10 cellular contexts compared by ENCODE assay signal in genomic region chr15:71761649-71762048, GRCh38. TPM values are rescaled to one million over a fixed set of nuclear protein-coding genes. Genes with fewer than 3 reads are reported as not detected.
DNase-seq lines count a peak whose midpoint lies in the region; ATAC-seq and TF ChIP-seq lines count a peak whose summit lies in the region.
"Had no signal": no experiment of that assay in that cellular context is flagged by ENCODE, and none has a peak within 500 bp of the region (broad histone marks: within the 10 kb centered on the region; RNA-seq: fewer than 3 reads in every experiment).

No MANE protein-coding gene starts in this region.

- H3K9ac ChIP-seq in mesendoderm (ENCODE audit: low read length) = no peak overlapping the region

- POLR2A ChIA-PET in BJ (lab: Charles Lee) (no interaction called here), T-cell (lab: Charles Lee) (no interaction called here)

- no peak overlapping the region for H4K8ac ChIP-seq in mesendoderm (ENCODE audit: low read depth, low read length)

- no peak overlapping the region for H3K23ac ChIP-seq in mesendoderm (ENCODE audit: low read length)

- H3K4me1 ChIP-seq in mesendoderm (ENCODE audit: control insufficient read depth, low read depth, low read length) (no peaks in the 10 kb centered on the region), ovary (ENCODE audit: insufficient read depth) (no peaks in the 10 kb centered on the region)

- no peak overlapping the region for H3K18ac ChIP-seq in mesendoderm (ENCODE audit: low read length)

- H3K56ac ChIP-seq in mesendoderm (ENCODE audit: low read length) = no peak overlapping the region

- no peak overlapping the region for H3K4me3 Mint-ChIP-seq in T-cell

- peaks cover 5% of the 10 kb centered on the region for H3K36me3 ChIP-seq in BJ (ENCODE audit: control insufficient read depth, insufficient read depth, low read length)
- H3K36me3 ChIP-seq in mesendoderm (ENCODE audit: control insufficient read depth, insufficient read depth, low read length) = no peaks in the 10 kb centered on the region
- no peaks in the 10 kb centered on the region for H3K36me3 ChIP-seq in ovary

- no peak overlapping the region for H2BK5ac ChIP-seq in mesendoderm (ENCODE audit: low read length)

- H3K4ac ChIP-seq in mesendoderm (ENCODE audit: low read depth, low read length) = no peak overlapping the region

- no peak overlapping the region for H3K27ac ChIP-seq in mesendoderm (ENCODE audit: low read depth, low read length)
- H3K27ac ChIP-seq in ovary = no peak overlapping the region

- H3K4me2 ChIP-seq in mesendoderm (ENCODE audit: low read length) = no peak overlapping the region

- no peak for ATAC-seq in T-cell (replicated peaks in 1 of 4)

- H3K4me3 ChIP-seq in BJ (ENCODE audit: low read depth, low read length) (no peak overlapping the region), NB4 (ENCODE audit: low read depth, low read length) (no peak overlapping the region), mesendoderm (ENCODE audit: low read length) (no peak overlapping the region), ovary (no peak overlapping the region)

- no peak overlapping the region for H4K5ac ChIP-seq in mesendoderm (ENCODE audit: low read length)

- no CpG with 5 or more reads among the region's 3 CpGs for WGBS in mesendoderm (ENCODE audit: extremely low coverage, insufficient coverage, low lambda C conversion rate)
- 33 to 35% (median 35%) methylated on average over 3 of the region's 3 CpGs for whole genome bisulfite sequencing in ovary, 3 donors

- TF ChIP-seq CTCF in BJ (IDR thresholded peaks at IDR 0.05; ENCODE audit: insufficient read depth, low read depth, low read length) (no peak), NB4 (IDR thresholded peaks at IDR 0.05; ENCODE audit: low read depth, low read length) (no peak), ovary (IDR thresholded peaks at IDR 0.05) (no peak)

- TF ChIP-seq POLR2A in NB4 (IDR thresholded peaks at IDR 0.05; ENCODE audit: extremely low read depth, insufficient read length) = no peak
- TF ChIP-seq POLR2A in ovary (IDR thresholded peaks at IDR 0.05) = no peak

- no peak overlapping the region for H2BK15ac ChIP-seq in mesendoderm (replicated peaks; ENCODE audit: low read depth)

- CTCF ChIA-PET in BJ (lab: Yijun Ruan, JAX) (interaction anchor here (0.9 to 1.1 kb wide), 2 partner anchors 17 to 28 kb away, joined by 4 to 5 read pairs; no protein-coding TSS in a partner anchor), T-cell (lab: Charles Lee) (no interaction called here)

- no peaks in the 10 kb centered on the region for H3K36me3 Mint-ChIP-seq in T-cell

- intact Hi-C loops in ovary (cut with DNase I) (no loop called here), head of caudate nucleus (cut with DNase I) (no loop called here)

- DNase-seq in BJ (ENCODE audit: low read depth) (peak; percentile 67), NB4 (ENCODE audit: low read depth) (peak; percentile 11), dermis blood vessel endothelial cell (peak; percentile 96), mesendoderm (peak; percentile 17), ovary (no peak), head of caudate nucleus (no peak), NCI-H82 treated with DMSO at 0.1 percent for 48 hours (lab: John Stamatoyannopoulos, UW; ENCODE audit: unreplicated experiment) (no peak), T-cell (no peak)
- DNase-seq: NCI-H1436 had no signal

- H3K27me3 ChIP-seq in BJ (ENCODE audit: control insufficient read depth, insufficient read depth, low read length) = no peaks in the 10 kb centered on the region
- no peaks in the 10 kb centered on the region for H3K27me3 ChIP-seq in mesendoderm (ENCODE audit: insufficient read depth, low read length, poor library complexity)
- no peaks in the 10 kb centered on the region for H3K27me3 ChIP-seq in ovary

- H3K9me3 ChIP-seq in ovary = no peaks in the 10 kb centered on the region

- no peak overlapping the region for H3K27ac Mint-ChIP-seq in T-cell

- H3K79me2 ChIP-seq in mesendoderm (ENCODE audit: control insufficient read depth, insufficient read depth, low read length) = no peaks in the 10 kb centered on the region

- H3K79me1 ChIP-seq in mesendoderm (ENCODE audit: low read length) = no peaks in the 10 kb centered on the region

- peaks cover 12 to 14% of the 10 kb centered on the region in 2 donors for H3K27me3 Mint-ChIP-seq in T-cell

- no peak overlapping the region for H2BK120ac ChIP-seq in mesendoderm (ENCODE audit: low read depth, low read length)

- H3K4me1 Mint-ChIP-seq in T-cell = no peaks in the 10 kb centered on the region

- H2AK5ac ChIP-seq in mesendoderm (ENCODE audit: low read length) = no peak overlapping the region

- H3K9me3 Mint-ChIP-seq in T-cell = peaks cover 3 to 15% (median 15%) of the 10 kb centered on the region in 3 donors

- TF ChIP-seq EP300 in ovary (IDR thresholded peaks at IDR 0.05) = no peak

RNA-seq across cellular contexts. Expression of gene NR2E3, which starts 48.7 kb away (rescaled TPM):
- polyA plus RNA-seq in BJ (2011; rRNA removed) (0.04 TPM in 1 of 2 replicates, not detected in the other), ovary (under 1 TPM in 1 of 2 donors, not detected in 1; 0.04 TPM)
- polyA minus RNA-seq in BJ (2011; rRNA and poly(A)+ RNA removed) = 0.15 and 0.43 TPM in 2 replicates
- total RNA-seq in dermis blood vessel endothelial cell (0.05 TPM in 1 of 2 replicates, not detected in the other), ovary (under 1 TPM in 3 of 7 donors, not detected in 4; 0.20 to 0.69 (median 0.24) TPM), T-cell (not detected)
- polyA plus RNA-seq in mesendoderm (2013, experiment 1 of 2) = 0.11 TPM
- 0.08 TPM for polyA plus RNA-seq in mesendoderm (2013, experiment 2 of 2)
- total RNA-seq: temporal lobe had no signal

Comparison
In these comparisons a context has a peak if more than half of its experiments do, and no peak if none do; other contexts are left out.
1. DNase-seq: peak in BJ (single experiment), NB4 (single experiment), dermis blood vessel endothelial cell (single experiment) and mesendoderm (single experiment); none in ovary (0 of 5), head of caudate nucleus (0 of 42), NCI-H82 treated with DMSO at 0.1 percent for 48 hours (single experiment) and T-cell (0 of 34).